7 cellular contexts compared by ENCODE assay signal in genomic region chr11:109939176-109939810, GRCh38.
A peak's percentile ranks its signal among the peaks of the same experiment; 100 is the strongest.
DNase-seq lines count a peak whose midpoint lies in the region; ATAC-seq and TF ChIP-seq lines count a peak whose summit lies in the region.

No MANE protein-coding gene starts in this region.

- TF ChIP-seq CTCF in GM12873 (IDR thresholded peaks at IDR 0.05; ENCODE audit: insufficient read depth, low read depth, low read length, missing control alignments) (peak; percentile 63), PC-9 (conservative IDR thresholded peaks at IDR 0.05) (peak; percentile 88), mucosa of descending colon (IDR thresholded peaks at IDR 0.05) (no peak)

- no peaks in the 10 kb centered on the region for H4K20me1 ChIP-seq in PC-9 (ENCODE audit: insufficient read depth)

- H3K79me2 ChIP-seq in PC-9 (ENCODE audit: low read depth), result no peaks in the 10 kb centered on the region

- no peaks in the 10 kb centered on the region for H3F3A ChIP-seq in PC-9 (ENCODE audit: insufficient read depth, low read depth)

- peaks cover 4 to 28% (median 20%) of the 10 kb centered on the region in 5 donors for H3K27me3 Mint-ChIP-seq in naive thymus-derived CD4-positive, alpha-beta T cell

- H3K4me1 ChIP-seq in PC-9 (replicated peaks; ENCODE audit: insufficient read depth), result peaks cover 11% of the 10 kb centered on the region; the same call in 1 of the 2 replicates
- H3K4me1 ChIP-seq in mucosa of descending colon (ENCODE audit: low read depth), result no peaks in the 10 kb centered on the region
- H3K4me1 ChIP-seq in naive thymus-derived CD4-positive, alpha-beta T cell (ENCODE audit: control insufficient read depth in 2 of 2, insufficient read depth in 2 of 2, low read length in 2 of 2), result no peaks in the 10 kb centered on the region

- no peaks in the 10 kb centered on the region for H3K9me2 ChIP-seq in PC-9 (ENCODE audit: insufficient read depth)

- peak; percentile 64 for ATAC-seq in mucosa of descending colon
- ATAC-seq in HG03196 (IDR thresholded peaks at IDR 0.05; ENCODE audit: unreplicated experiment), result no peak
- no peak for ATAC-seq in naive thymus-derived CD4-positive, alpha-beta T cell

- H3K27ac Mint-ChIP-seq in naive thymus-derived CD4-positive, alpha-beta T cell, result no peak overlapping the region

- intact Hi-C loops in PC-9 (cut with micrococcal nuclease; ENCODE audit: unreplicated experiment), result loop anchor here (1.0 to 10.0 kb wide), 4 partner anchors 25 to 1241 kb away; no protein-coding TSS in a partner anchor
- intact Hi-C loops in mucosa of descending colon (cut with DNase I, micrococcal nuclease), result no loop called here
- intact Hi-C loops in naive thymus-derived CD4-positive, alpha-beta T cell (cut with micrococcal nuclease), result loop anchor here in 1 of 2 donors (2.0 to 10.0 kb wide), 2 partner anchors 86 to 1244 kb away; no protein-coding TSS in a partner anchor

- H3K36me3 ChIP-seq in PC-9 (ENCODE audit: low read depth) (no peaks in the 10 kb centered on the region), mucosa of descending colon (ENCODE audit: low read depth) (no peaks in the 10 kb centered on the region)
- H3K36me3 ChIP-seq in naive thymus-derived CD4-positive, alpha-beta T cell (ENCODE audit: control insufficient read depth in 2 of 3, insufficient read depth in 3 of 3, low read length in 3 of 3), result no peaks in the 10 kb centered on the region

- no peak overlapping the region for H3K4me3 Mint-ChIP-seq in naive thymus-derived CD4-positive, alpha-beta T cell

- H3K4me1 Mint-ChIP-seq in naive thymus-derived CD4-positive, alpha-beta T cell, result no peaks in the 10 kb centered on the region

- peaks cover 0 to 1% (median 0%) of the 10 kb centered on the region in 11 donors for H3K9me3 Mint-ChIP-seq in naive thymus-derived CD4-positive, alpha-beta T cell

- H3K27ac ChIP-seq in PC-9, result no peak overlapping the region
- no peak overlapping the region for H3K27ac ChIP-seq in naive thymus-derived CD4-positive, alpha-beta T cell (ENCODE audit: low read depth, low read length)

- no peaks in the 10 kb centered on the region for H3K27me3 ChIP-seq in PC-9 (ENCODE audit: insufficient read depth, low read depth)
- no peaks in the 10 kb centered on the region for H3K27me3 ChIP-seq in naive thymus-derived CD4-positive, alpha-beta T cell (ENCODE audit: control insufficient read depth in 2 of 2, insufficient read depth in 2 of 2, low read length in 2 of 2)

- H3K4me3 ChIP-seq in PC-9 (no peak overlapping the region), mucosa of descending colon (no peak overlapping the region)
- no peak overlapping the region for H3K4me3 ChIP-seq in naive thymus-derived CD4-positive, alpha-beta T cell (ENCODE audit: low read length)

- DNase-seq in LHCN-M2 (ENCODE audit: low read depth), result peak; percentile 79
- peak; percentile 30 to 78 for DNase-seq in PC-9
- peak; percentile 67 for DNase-seq in epidermal melanocyte (ENCODE audit: insufficient read length, low spot score)
- DNase-seq in mucosa of descending colon, result peak in 1 of 3 donors; percentile 59
- DNase-seq in naive thymus-derived CD4-positive, alpha-beta T cell, result no peak

- H3K36me3 Mint-ChIP-seq in naive thymus-derived CD4-positive, alpha-beta T cell, result no peaks in the 10 kb centered on the region

- H3K4me2 ChIP-seq in PC-9, result no peak overlapping the region

- no peak overlapping the region for H2AFZ ChIP-seq in PC-9

- POLR2A ChIA-PET in PC-9 (lab: Charles Lee; ENCODE audit: unreplicated experiment), result interaction anchor here (0.5 to 0.7 kb wide), 4 partner anchors 130 to 1215 kb away, joined by 5 to 17 read pairs (median 6); no protein-coding TSS in a partner anchor
- POLR2A ChIA-PET in naive thymus-derived CD4-positive, alpha-beta T cell (lab: Charles Lee), result no interaction called here

- CTCF ChIA-PET in PC-9 (lab: Charles Lee), result interaction anchor here (0.6 to 2.6 kb wide), 4 partner anchors 25 to 1939 kb away, joined by 3 to 29 read pairs (median 4); no protein-coding TSS in a partner anchor
- CTCF ChIA-PET in naive thymus-derived CD4-positive, alpha-beta T cell (lab: Charles Lee), result no interaction called here

- no TSS peak for BruUV-seq in PC-9 (replicated peaks; lab: Mats Ljungman, UMichigan)

- H3K9me3 ChIP-seq in PC-9 (ENCODE audit: insufficient read depth, low read depth) (0 out of 2 replicates have a peak, but pooled peaks cover 3% of the 10 kb centered on the region), mucosa of descending colon (no peaks in the 10 kb centered on the region)
- H3K9me3 ChIP-seq in naive thymus-derived CD4-positive, alpha-beta T cell (ENCODE audit: control insufficient read depth in 2 of 3, low read length in 3 of 3), result no peaks in the 10 kb centered on the region

Comparison
In these comparisons a context has a peak if more than half of its experiments do, and no peak if none do; other contexts are left out.
1. DNase-seq: peak in LHCN-M2 (single experiment), PC-9 (2 of 2) and epidermal melanocyte (single experiment); none in naive thymus-derived CD4-positive, alpha-beta T cell (0 of 9).